ENCODE assay signal across 1 cellular context in genomic region chr10:17586741-17587720, GRCh38.
TF ChIP-seq lines count a peak whose summit lies in the region.

No MANE protein-coding gene starts in this region.

TF ChIP-seq in HepG2, 621 proteins besides CTCF, POLR2A, EP300 and RAD21:
- TF ChIP-seq SMAD3 (CRISPR knock-in tag; IDR thresholded peaks at IDR 0.05) (no peak), CREBL2 (CRISPR knock-in tag; IDR thresholded peaks at IDR 0.05; ENCODE audit: borderline replicate concordance) (no peak), RBM22 (optimal IDR thresholded peaks at IDR 0.05; ENCODE audit: low read length) (no peak), ZNF101 (CRISPR knock-in tag; IDR thresholded peaks at IDR 0.05; ENCODE audit: borderline replicate concordance, low read depth) (no peak), HOXA3 (CRISPR knock-in tag; IDR thresholded peaks at IDR 0.05) (no peak), BCLAF1 (IDR thresholded peaks at IDR 0.05) (no peak), ZNF709 (CRISPR knock-in tag; IDR thresholded peaks at IDR 0.05) (no peak), HNF4A (CRISPR knock-in tag; IDR thresholded peaks at IDR 0.05) (no peak), NCOR1 (IDR thresholded peaks at IDR 0.05; ENCODE audit: borderline replicate concordance, low read length) (no peak), MXD1 (CRISPR knock-in tag; IDR thresholded peaks at IDR 0.05) (no peak), BHLHE40 (IDR thresholded peaks at IDR 0.05; ENCODE audit: low read length) (no peak), IRF1 (CRISPR knock-in tag; IDR thresholded peaks at IDR 0.05; ENCODE audit: low read depth) (no peak), PCBP1 (IDR thresholded peaks at IDR 0.05; ENCODE audit: borderline replicate concordance, low read depth, low read length) (no peak), YEATS2 (CRISPR knock-in tag; IDR thresholded peaks at IDR 0.05; ENCODE audit: borderline replicate concordance) (no peak), ZNF615 (CRISPR knock-in tag; IDR thresholded peaks at IDR 0.05; ENCODE audit: borderline replicate concordance) (no peak)
